8 cellular contexts compared by ENCODE assay signal in the genomic region with DNA sequence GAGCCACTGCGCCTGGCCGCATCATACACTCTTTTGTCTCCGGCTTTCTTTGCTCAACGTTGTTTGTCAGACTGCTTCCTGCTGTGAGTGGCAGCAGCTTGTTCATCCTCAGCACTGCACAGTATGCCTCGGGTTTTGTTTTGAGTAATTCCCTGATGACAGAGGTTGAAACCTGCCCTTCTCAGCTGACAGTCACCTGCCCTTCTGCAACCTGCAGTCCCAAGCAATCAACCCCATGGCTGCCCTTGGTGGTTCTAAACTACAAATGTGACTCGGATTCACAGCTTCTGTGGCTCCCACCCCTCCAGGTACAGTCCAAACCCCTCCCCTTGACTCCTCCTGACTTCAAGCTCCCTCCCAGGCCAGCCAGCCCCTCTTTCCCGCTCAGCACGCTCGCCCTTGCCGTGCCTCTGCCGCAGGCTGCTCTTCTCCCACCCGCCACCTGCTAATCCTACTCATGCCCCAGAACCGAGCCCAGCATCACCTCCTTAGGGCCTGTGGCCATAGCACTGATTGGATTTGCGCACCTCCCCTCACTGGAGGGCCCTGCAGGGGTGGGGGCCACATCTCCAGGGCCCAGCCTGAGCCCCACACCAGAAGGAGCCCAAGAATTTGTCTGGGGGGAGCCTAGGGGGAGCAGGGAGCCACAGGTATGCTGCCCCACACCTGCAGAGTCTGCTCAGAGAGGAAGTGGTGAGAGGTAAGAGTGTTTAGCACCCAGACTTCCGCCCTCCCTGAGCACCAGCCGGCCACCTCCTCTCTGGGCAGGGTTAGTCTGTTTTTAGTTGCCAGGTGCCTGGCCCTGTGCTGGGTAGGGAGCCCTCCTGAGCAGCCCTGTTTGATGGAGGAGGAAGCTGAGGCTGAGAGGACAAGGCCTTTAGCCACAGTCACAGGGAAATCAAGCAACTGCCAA. TPM values are rescaled to one million over a fixed set of nuclear protein-coding genes. Genes with fewer than 3 reads are reported as not detected.
A peak's percentile ranks its signal among the peaks of the same experiment; 100 is the strongest.
DNase-seq lines count a peak whose midpoint lies in the region; ATAC-seq and TF ChIP-seq lines count a peak whose summit lies in the region.

No MANE protein-coding gene starts in this region.

- peaks cover 76% of the 10 kb centered on the region for H3K4me1 Mint-ChIP-seq in neural progenitor cell

- peak; percentile 86 for ATAC-seq in GM19395 (IDR thresholded peaks at IDR 0.05; ENCODE audit: unreplicated experiment)
- ATAC-seq in HG03354 (IDR thresholded peaks at IDR 0.05; ENCODE audit: poor library complexity, severe bottlenecking, unreplicated experiment) = peak; percentile 84
- ATAC-seq in GM19324 (IDR thresholded peaks at IDR 0.05; ENCODE audit: low FRiP score, unreplicated experiment) = no peak

- no peak for TF ChIP-seq CTCF in C4-2B (conservative IDR thresholded peaks at IDR 0.05)
- TF ChIP-seq CTCF in Peyer's patch (IDR thresholded peaks at IDR 0.05) = no peak
- no peak for TF ChIP-seq CTCF in neural progenitor cell (IDR thresholded peaks at IDR 0.05)

- H3K9me3 Mint-ChIP-seq in neural progenitor cell = no peaks in the 10 kb centered on the region

- TF ChIP-seq POLR2A in Peyer's patch (IDR thresholded peaks at IDR 0.05) = no peak

- no peaks in the 10 kb centered on the region for H3F3A ChIP-seq in neural progenitor cell (ENCODE audit: low read depth)

- H3K27ac Mint-ChIP-seq in neural progenitor cell = peak overlapping the region; percentile 13

- peak; percentile 53 to 90 (median 88) for DNase-seq in Peyer's patch
- peak; percentile 46 for DNase-seq in activated naive CD8-positive, alpha-beta T cell treated with anti-CD3 and anti-CD28 coated beads, Interleukin-2, amount 50 U/mL, for 16 hours (ENCODE audit: low read depth, low spot score)
- peak; percentile 46 for DNase-seq in neural progenitor cell (ENCODE audit: low spot score)
- DNase-seq in retina = no peak

- H3K27me3 Mint-ChIP-seq in neural progenitor cell (ENCODE audit: insufficient read depth, low read depth) = peaks cover 2% of the 10 kb centered on the region

- H3K4me3 ChIP-seq in Peyer's patch = peak overlapping the region; percentile 8 to 97 (median 24)
- no peak overlapping the region for H3K4me3 ChIP-seq in neural progenitor cell

- H3K9me3 ChIP-seq in Peyer's patch (no peaks in the 10 kb centered on the region), neural progenitor cell (ENCODE audit: low read depth) (no peaks in the 10 kb centered on the region)

- H3K27me3 ChIP-seq in Peyer's patch = no peaks in the 10 kb centered on the region
- no peaks in the 10 kb centered on the region for H3K27me3 ChIP-seq in neural progenitor cell

- peaks cover 100% of the 10 kb centered on the region for H4K20me1 ChIP-seq in neural progenitor cell (ENCODE audit: low read depth)

- no peak overlapping the region for H2AFZ ChIP-seq in neural progenitor cell (replicated peaks)

- no peaks in the 10 kb centered on the region for H3K36me3 ChIP-seq in Peyer's patch
- no peaks in the 10 kb centered on the region for H3K36me3 ChIP-seq in neural progenitor cell

- no peak overlapping the region for H3K4me2 ChIP-seq in neural progenitor cell

- H3K4me1 ChIP-seq in Peyer's patch (peaks cover 27 to 100% (median 86%) of the 10 kb centered on the region in 4 donors), neural progenitor cell (peaks cover 39% of the 10 kb centered on the region)

- no peak overlapping the region for H3K9ac ChIP-seq in neural progenitor cell

- H3K79me2 ChIP-seq in neural progenitor cell (ENCODE audit: low read depth) = peaks cover 100% of the 10 kb centered on the region

- H3K36me3 Mint-ChIP-seq in neural progenitor cell = no peaks in the 10 kb centered on the region

- H3K27ac ChIP-seq in C4-2B (peak overlapping the region; percentile 85), Peyer's patch (peak overlapping the region; percentile 95 to 99 (median 96)), neural progenitor cell (peak overlapping the region; percentile 41)

- H3K4me3 Mint-ChIP-seq in neural progenitor cell = peak overlapping the region; percentile 56

RNA-seq across cellular contexts. Expression of gene EEIG1, which starts 10.1 kb away (rescaled TPM):
- total RNA-seq in Peyer's patch = 100 to 1,000 TPM in 3 of 4 donors, 10 to 100 TPM in 1; 71.8 to 219 (median 122) TPM
- total RNA-seq in neural progenitor cell (ENCODE audit: low replicate concordance) = 8.8 and 30.8 TPM in 2 replicates

RNA-seq across cellular contexts. Expression of gene DPM2, which starts 33.0 kb away (rescaled TPM):
- total RNA-seq in Peyer's patch (10 to 100 TPM; 20.6 to 27.3 (median 22.1) TPM), neural progenitor cell (ENCODE audit: low replicate concordance) (9.1 and 20.5 TPM in 2 replicates)

RNA-seq across cellular contexts. Expression of gene PIP5KL1, which starts 40.1 kb away (rescaled TPM):
- total RNA-seq in Peyer's patch (1 to 10 TPM in 1 of 4 donors, not detected in 3; 2.5 TPM), neural progenitor cell (ENCODE audit: low replicate concordance) (1.4 and 8.8 TPM in 2 replicates)

RNA-seq across cellular contexts. Expression of gene ST6GALNAC4, which starts 53.8 kb away (rescaled TPM):
- total RNA-seq in Peyer's patch (100 to 1,000 TPM in 1 of 4 donors, 10 to 100 TPM in 3; 39.9 to 119 (median 46.7) TPM), neural progenitor cell (ENCODE audit: low replicate concordance) (5.5 and 11.1 TPM in 2 replicates)

Comparison
In these comparisons a context has a peak if more than half of its experiments do, and no peak if none do; other contexts are left out.
1. H3K27ac ChIP-seq: peak in every context shown above with its lines; median percentile 96 in Peyer's patch; 85 in C4-2B; 41 in neural progenitor cell.